ENCODE assay signal across 8 cellular contexts in genomic region chr5:126339215-126339805, GRCh38.
DNase-seq lines count a peak whose midpoint lies in the region; ATAC-seq, FAIRE-seq and TF ChIP-seq lines count a peak whose summit lies in the region.

No MANE protein-coding gene starts in this region.

- no peak for TF ChIP-seq POLR2A in H54 (IDR thresholded peaks at IDR 0.05; ENCODE audit: low read depth, low read length)

- ATAC-seq in activated B cell treated with CpG ODN at 0.5 μM for 24 hours (ENCODE audit: low read depth) (no peak), HG03139 (IDR thresholded peaks at IDR 0.05; ENCODE audit: unreplicated experiment) (no peak)
- ATAC-seq in naive thymus-derived CD8-positive, alpha-beta T cell: peak; percentile 35 to 48

- H3K36me3 Mint-ChIP-seq in activated B cell treated with CpG ODN at 0.5 μM for 24 hours (ENCODE audit: low read depth): no peaks in the 10 kb centered on the region
- no peaks in the 10 kb centered on the region for H3K36me3 Mint-ChIP-seq in naive thymus-derived CD8-positive, alpha-beta T cell

- peaks cover 21% of the 10 kb centered on the region for H3K27me3 Mint-ChIP-seq in activated B cell treated with CpG ODN at 0.5 μM for 24 hours
- H3K27me3 Mint-ChIP-seq in naive thymus-derived CD8-positive, alpha-beta T cell: peaks cover 1 to 25% (median 18%) of the 10 kb centered on the region in 5 donors

- no peaks in the 10 kb centered on the region for H3K9me3 Mint-ChIP-seq in activated B cell treated with CpG ODN at 0.5 μM for 24 hours
- no peaks in the 10 kb centered on the region for H3K9me3 Mint-ChIP-seq in naive thymus-derived CD8-positive, alpha-beta T cell

- CTCF ChIA-PET in activated B cell treated with CpG ODN at 0.5 μM for 24 hours (lab: Charles Lee): interaction anchor here (0.7 to 2.8 kb wide), 12 partner anchors 10 to 1153 kb away, joined by 3 to 30 read pairs (median 9); partner anchors contain the start of gene PHAX

- H3K27ac Mint-ChIP-seq in activated B cell treated with CpG ODN at 0.5 μM for 24 hours: no peak overlapping the region
- H3K27ac Mint-ChIP-seq in naive thymus-derived CD8-positive, alpha-beta T cell: peak overlapping the region in 1 of 10 donors; percentile 41

- intact Hi-C loops in activated B cell treated with CpG ODN at 0.5 μM for 24 hours (cut with micrococcal nuclease): loop anchor here (1.0 to 5.0 kb wide), 5 partner anchors 161 to 1153 kb away; no protein-coding TSS in a partner anchor

- H3K4me1 Mint-ChIP-seq in activated B cell treated with CpG ODN at 0.5 μM for 24 hours: no peaks in the 10 kb centered on the region
- no peaks in the 10 kb centered on the region for H3K4me1 Mint-ChIP-seq in naive thymus-derived CD8-positive, alpha-beta T cell

- DNase-seq in NCI-H510A treated with DMSO at 0.1 percent for 48 hours (lab: John Stamatoyannopoulos, UW): peak; percentile 42
- no peak for DNase-seq in NCI-H510A (lab: John Stamatoyannopoulos, UW)
- no peak for DNase-seq in H54 (ENCODE audit: insufficient read length, low spot score)
- DNase-seq in NCI-H2029 treated with DMSO at 0.1 percent for 48 hours (lab: John Stamatoyannopoulos, UW): peak; percentile 65
- no peak for DNase-seq in activated B cell treated with CpG ODN at 0.5 μM for 24 hours
- peak; percentile 28 for DNase-seq in epidermal melanocyte (ENCODE audit: insufficient read length, low spot score)
- peak; percentile 9 to 74 (median 55) for DNase-seq in naive thymus-derived CD8-positive, alpha-beta T cell

- H3K4me3 Mint-ChIP-seq in activated B cell treated with CpG ODN at 0.5 μM for 24 hours: no peak overlapping the region
- H3K4me3 Mint-ChIP-seq in naive thymus-derived CD8-positive, alpha-beta T cell: no peak overlapping the region

- peak; percentile 40 for TF ChIP-seq CTCF in activated B cell treated with CpG ODN at 0.5 μM for 24 hours (IDR thresholded peaks at IDR 0.05)

- POLR2A ChIA-PET in activated B cell treated with CpG ODN at 0.5 μM for 24 hours (lab: Charles Lee): no interaction called here
- POLR2A ChIA-PET in naive thymus-derived CD8-positive, alpha-beta T cell (lab: Charles Lee): no interaction called here

- peak; percentile 89 for FAIRE-seq in H54 (lab: Jason Lieb, UNC)

Comparison
In these comparisons a context has a peak if more than half of its experiments do, and no peak if none do; other contexts are left out.
1. DNase-seq: peak in NCI-H510A treated with DMSO at 0.1 percent for 48 hours (single experiment), NCI-H2029 treated with DMSO at 0.1 percent for 48 hours (single experiment), epidermal melanocyte (single experiment) and naive thymus-derived CD8-positive, alpha-beta T cell (10 of 10); none in NCI-H510A (single experiment), H54 (single experiment) and activated B cell treated with CpG ODN at 0.5 μM for 24 hours (single experiment).
2. ATAC-seq: peak in naive thymus-derived CD8-positive, alpha-beta T cell (2 of 2); none in activated B cell treated with CpG ODN at 0.5 μM for 24 hours (single experiment) and HG03139 (single experiment).